12 cellular contexts compared by ENCODE assay signal in genomic region chr5:113212244-113212920, GRCh38.
DNase-seq lines count a peak whose midpoint lies in the region; ATAC-seq, FAIRE-seq and TF ChIP-seq lines count a peak whose summit lies in the region.
"Had no signal": no experiment of that assay in that cellular context is flagged by ENCODE, and none has a peak within 500 bp of the region (broad histone marks: within the 10 kb centered on the region; RNA-seq: fewer than 3 reads in every experiment).

No MANE protein-coding gene starts in this region.

- H4K20me1 ChIP-seq in keratinocyte (ENCODE audit: control insufficient read depth, extremely low read depth, insufficient read depth, low read length), result no peaks in the 10 kb centered on the region

- H2AFZ ChIP-seq in keratinocyte (ENCODE audit: control insufficient read depth, low read length), result no peak overlapping the region

- no peaks in the 10 kb centered on the region for H3K27me3 ChIP-seq in keratinocyte (ENCODE audit: control insufficient read depth, extremely low read depth, insufficient read depth, low read length)
- H3K27me3 ChIP-seq: Peyer's patch, vagina had no signal

- H3K9me3 ChIP-seq in keratinocyte (ENCODE audit: control insufficient read depth, low read depth, low read length), result no peaks in the 10 kb centered on the region
- H3K9me3 ChIP-seq: Peyer's patch, vagina had no signal

- H3K27me3 Mint-ChIP-seq in WTC11 (ENCODE audit: low read depth), result no peaks in the 10 kb centered on the region
- H3K27me3 Mint-ChIP-seq: effector memory CD8-positive, alpha-beta T cell had no signal

- no peaks in the 10 kb centered on the region for H3K36me3 Mint-ChIP-seq in WTC11

- no peaks in the 10 kb centered on the region for H3K36me3 ChIP-seq in keratinocyte (ENCODE audit: control insufficient read depth in 2 of 2, extremely low read depth in 1 of 2, insufficient read depth in 2 of 2, low read length in 2 of 2)
- H3K36me3 ChIP-seq: Peyer's patch, vagina had no signal

- H3K4me3 Mint-ChIP-seq in WTC11, result no peak overlapping the region
- H3K4me3 Mint-ChIP-seq: effector memory CD8-positive, alpha-beta T cell had no signal

- H3K4me3 ChIP-seq in keratinocyte (ENCODE audit: control insufficient read depth in 2 of 3, extremely low read depth in 1 of 3, insufficient read depth in 2 of 3, low read depth in 1 of 3, low read length in 3 of 3), result no peak overlapping the region
- H3K4me3 ChIP-seq: Peyer's patch, vagina had no signal

- ATAC-seq in WTC11, result no peak
- no peak for ATAC-seq in HG03095 (IDR thresholded peaks at IDR 0.05; ENCODE audit: unreplicated experiment)
- ATAC-seq in esophagus mucosa, result no peak
- ATAC-seq in HG02571 (IDR thresholded peaks at IDR 0.05; ENCODE audit: unreplicated experiment), result no peak
- ATAC-seq: effector memory CD8-positive, alpha-beta T cell had no signal

- CTCF ChIA-PET in WTC11 (lab: Charles Lee), result no interaction called here

- no peak overlapping the region for H3K27ac Mint-ChIP-seq in WTC11
- H3K27ac Mint-ChIP-seq: effector memory CD8-positive, alpha-beta T cell had no signal

- peaks cover 27% of the 10 kb centered on the region for H3K4me1 Mint-ChIP-seq in WTC11

- H3K4me2 ChIP-seq in keratinocyte (ENCODE audit: control insufficient read depth, extremely low read depth, insufficient read depth, low read depth, low read length), result no peak overlapping the region

- TF ChIP-seq CTCF in keratinocyte (optimal IDR thresholded peaks at IDR 0.05 in 1 of 3, IDR thresholded peaks at IDR 0.05 in 1 of 3, conservative IDR thresholded peaks at IDR 0.05 in 1 of 3; ENCODE audit: extremely low read depth in 1 of 3, insufficient read depth in 2 of 3, low read length in 3 of 3) (no peak), WTC11 (IDR thresholded peaks at IDR 0.05) (no peak)

- H3K79me2 ChIP-seq in keratinocyte (ENCODE audit: control insufficient read depth, insufficient read depth, low read length), result peaks cover 79% of the 10 kb centered on the region

- DNase-seq in COR-L47 (lab: John Stamatoyannopoulos, UW) (peak; percentile 88), NCI-H1694 (lab: John Stamatoyannopoulos, UW) (peak; percentile 41), astrocyte of the hippocampus (ENCODE audit: low read depth, low spot score) (peak; percentile 84), keratinocyte (ENCODE audit: low read depth, low spot score) (no peak), WTC11 (ENCODE audit: low spot score) (no peak)
- DNase-seq: effector memory CD8-positive, alpha-beta T cell; Peyer's patch had no signal

- peaks cover 4% of the 10 kb centered on the region for H3K9me1 ChIP-seq in keratinocyte (ENCODE audit: control insufficient read depth, extremely low read depth, insufficient read depth, low read length)

- dilution Hi-C loops in keratinocyte (cut with MboI; ENCODE audit: extremely low pct_ligation_motif_present, low sequenced_read_pairs), result no loop called here

- peak; percentile 39 for FAIRE-seq in keratinocyte (lab: Jason Lieb, UNC)
- FAIRE-seq: HTR-8/SVneo had no signal

- H3K4me1 ChIP-seq in keratinocyte (ENCODE audit: control insufficient read depth, extremely low read depth, insufficient read depth, low read length), result peaks cover 19% of the 10 kb centered on the region
- H3K4me1 ChIP-seq: Peyer's patch had no signal

- H3K9me3 Mint-ChIP-seq in WTC11, result no peaks in the 10 kb centered on the region
- H3K9me3 Mint-ChIP-seq: effector memory CD8-positive, alpha-beta T cell had no signal

- no peak overlapping the region for H3K9ac ChIP-seq in keratinocyte (ENCODE audit: control insufficient read depth, extremely low read depth, insufficient read depth, low read length)

- H3K27ac ChIP-seq in keratinocyte (ENCODE audit: control insufficient read depth, insufficient read depth, low read length), result no peak overlapping the region
- H3K27ac ChIP-seq: Peyer's patch, vagina had no signal

- POLR2A ChIA-PET in WTC11 (lab: Charles Lee), result no interaction called here

TF ChIP-seq in WTC11, 78 proteins besides CTCF, POLR2A, EP300 and RAD21:
- no peak for TF ChIP-seq FOXK1 (CRISPR knock-in tag; IDR thresholded peaks at IDR 0.05)
- TF ChIP-seq TCF7 (CRISPR knock-in tag; IDR thresholded peaks at IDR 0.05; ENCODE audit: low read depth), result no peak

Comparison
In these comparisons a context has a peak if more than half of its experiments do, and no peak if none do; other contexts are left out.
1. DNase-seq: peak in COR-L47 (single experiment), NCI-H1694 (single experiment) and astrocyte of the hippocampus (single experiment); none in keratinocyte (single experiment) and WTC11 (single experiment).